8 cellular contexts compared by ENCODE assay signal in the genomic region with DNA sequence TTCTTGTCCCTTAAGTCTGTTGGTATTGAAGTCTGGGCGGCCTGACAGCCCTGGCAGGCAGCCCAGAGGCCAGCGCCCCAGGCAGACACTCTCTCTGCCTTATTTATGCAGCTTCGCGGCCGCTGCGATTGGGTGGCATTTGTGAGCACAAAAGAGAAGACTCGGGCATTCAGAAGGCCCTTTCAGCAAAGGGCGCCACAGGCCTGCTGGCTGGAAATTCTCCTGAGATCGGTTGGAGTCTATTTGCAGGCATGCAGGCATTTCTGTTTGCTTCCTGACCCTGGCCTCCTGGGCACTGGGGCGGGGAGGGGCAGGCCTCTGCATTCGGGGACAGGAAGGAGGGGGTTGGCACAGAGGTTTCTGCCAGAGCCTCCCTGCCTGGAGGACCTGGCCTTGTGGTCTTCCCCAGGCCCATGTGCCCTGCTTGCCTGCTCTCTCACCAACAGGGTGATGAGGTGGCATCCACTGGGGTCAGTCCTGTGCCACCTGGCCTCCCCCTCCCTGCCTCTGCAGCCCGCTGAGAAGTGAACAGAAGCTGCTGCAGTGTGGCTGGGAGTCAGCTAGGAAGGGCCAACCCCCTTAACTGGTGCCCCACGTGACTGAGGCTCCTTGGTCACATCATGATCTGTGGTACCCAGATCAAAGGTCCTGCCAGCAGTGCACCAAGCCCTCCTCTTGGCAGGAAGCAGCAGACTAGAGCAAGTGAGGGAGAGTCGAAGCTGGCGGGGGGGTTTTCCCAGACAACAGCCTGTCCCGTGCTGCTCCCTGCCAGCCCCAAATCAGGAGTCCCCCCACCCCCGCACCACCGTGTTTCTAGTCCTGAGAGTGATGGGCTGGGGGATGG. TPM values are rescaled to one million over a fixed set of nuclear protein-coding genes. Genes with fewer than 3 reads are reported as not detected.
A peak's percentile ranks its signal among the peaks of the same experiment; 100 is the strongest.
DNase-seq lines count a peak whose midpoint lies in the region; ATAC-seq and TF ChIP-seq lines count a peak whose summit lies in the region.

No MANE protein-coding gene starts in this region.

- no peaks in the 10 kb centered on the region for H3K36me3 ChIP-seq in gastroesophageal sphincter

- peak; percentile 65 for DNase-seq in NCI-H774 (lab: John Stamatoyannopoulos, UW)
- DNase-seq in activated CD8-positive, alpha-beta memory T cell treated with anti-CD3 and anti-CD28 coated beads, Interleukin-2, amount 50 U/mL, for 48 hours, result peak; percentile 85
- DNase-seq in stimulated activated CD4-positive, alpha-beta T cell treated with anti-CD3 and anti-CD28 coated beads, Interleukin-15, amount 100 ng/mL, for 24 hours, result peak; percentile 91
- no peak for DNase-seq in 8988T

- peak; percentile 65 for ATAC-seq in GM18502 (IDR thresholded peaks at IDR 0.05; ENCODE audit: poor library complexity, unreplicated experiment)
- peak; percentile 48 for ATAC-seq in HG03064 (IDR thresholded peaks at IDR 0.05; ENCODE audit: low read depth, unreplicated experiment)
- ATAC-seq in gastroesophageal sphincter, result peak; percentile 44
- ATAC-seq in GM19328 (IDR thresholded peaks at IDR 0.05; ENCODE audit: unreplicated experiment), result no peak

- TF ChIP-seq POLR2A in gastroesophageal sphincter (IDR thresholded peaks at IDR 0.05), result no peak

- peaks cover 37% of the 10 kb centered on the region for H3K27me3 ChIP-seq in gastroesophageal sphincter

- H3K4me1 ChIP-seq in gastroesophageal sphincter, result peaks cover 0 to 16% (median 5%) of the 10 kb centered on the region in 3 donors

- WGBS in gastroesophageal sphincter (ENCODE audit: low coverage in 1 of 2), 2 donors, result 40% methylated on average over 1 of the region's 18 CpGs; no CpG with 5 or more reads in 1 of the 2 donors

- TF ChIP-seq EP300 in gastroesophageal sphincter (IDR thresholded peaks at IDR 0.05), result no peak

- no peaks in the 10 kb centered on the region for H3K9me3 ChIP-seq in gastroesophageal sphincter

- TF ChIP-seq CTCF in gastroesophageal sphincter (IDR thresholded peaks at IDR 0.05), result no peak

- peak overlapping the region in 1 of 2 donors; percentile 4 for H3K4me3 ChIP-seq in gastroesophageal sphincter

- H3K27ac ChIP-seq in gastroesophageal sphincter, result peak overlapping the region in 3 of 4 donors; percentile 13 to 63 (median 43)

RNA-seq across cellular contexts. Expression of a gene that starts 16.6 kb away (rescaled TPM):
- 10 to 100 TPM; 10.6 to 16.2 (median 14.3) TPM for total RNA-seq in gastroesophageal sphincter
